Comparison of ENCODE assay signal across 8 cellular contexts in the genomic region with DNA sequence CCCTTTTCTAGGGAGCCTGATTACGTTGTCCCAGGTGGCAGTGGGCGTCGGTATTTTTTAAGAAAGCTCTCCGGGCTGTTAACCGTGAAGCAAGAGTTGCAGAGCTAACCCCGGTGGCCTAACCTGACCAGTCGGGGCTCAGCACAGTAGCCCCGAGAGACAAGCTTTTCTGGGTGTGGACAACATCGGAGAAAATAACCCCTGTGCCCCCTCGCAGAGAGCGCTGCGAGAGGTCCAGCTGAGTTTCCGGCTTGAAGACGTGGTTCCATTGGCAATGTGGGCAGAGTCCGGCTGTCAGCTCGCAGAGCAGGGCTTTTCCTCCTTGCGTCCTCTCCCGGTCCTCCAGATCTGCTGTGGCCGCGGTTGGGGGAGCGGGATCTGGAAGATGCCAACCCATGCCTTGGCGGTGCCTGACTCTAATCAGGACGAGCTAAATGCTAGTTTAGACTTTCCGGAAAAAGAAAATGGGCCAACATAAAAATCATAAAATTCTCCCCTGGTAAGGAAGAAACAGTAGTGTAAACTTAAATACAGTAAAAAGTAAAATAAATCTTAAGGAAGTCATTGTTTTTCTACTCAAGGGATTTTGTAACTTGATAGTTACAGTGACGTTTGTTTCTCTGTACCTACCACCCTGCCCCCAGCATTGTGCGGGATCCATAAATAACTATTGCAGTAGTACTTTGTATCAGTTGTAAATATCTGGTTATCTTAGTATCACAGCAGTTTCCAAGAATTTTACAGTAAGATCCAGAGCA. TPM values are rescaled to one million over a fixed set of nuclear protein-coding genes. Genes with fewer than 3 reads are reported as not detected.
A peak's percentile ranks its signal among the peaks of the same experiment; 100 is the strongest.
DNase-seq lines count a peak whose midpoint lies in the region; ATAC-seq and TF ChIP-seq lines count a peak whose summit lies in the region.

No MANE protein-coding gene starts in this region.

- in situ Hi-C loops in astrocyte of the spinal cord (cut with HindIII; ENCODE audit: low sequenced_read_pairs), result no loop called here

- no peaks in the 10 kb centered on the region for H3K36me3 ChIP-seq in BJ (ENCODE audit: control insufficient read depth, insufficient read depth, low read length)
- no peaks in the 10 kb centered on the region for H3K36me3 ChIP-seq in iPS DF 6.9 (ENCODE audit: control insufficient read depth, insufficient read depth, low read length)

- POLR2A ChIA-PET in BJ (lab: Charles Lee), result no interaction called here

- H3K27me3 ChIP-seq in BJ (ENCODE audit: control insufficient read depth, insufficient read depth, low read length), result no peaks in the 10 kb centered on the region
- no peaks in the 10 kb centered on the region for H3K27me3 ChIP-seq in iPS DF 6.9 (ENCODE audit: control insufficient read depth, insufficient read depth, low read length)

- peak; percentile 6; the same call in 1 of the 2 replicates for TF ChIP-seq CTCF in BJ (IDR thresholded peaks at IDR 0.05; ENCODE audit: insufficient read depth, low read depth, low read length)
- TF ChIP-seq CTCF in astrocyte of the spinal cord (IDR thresholded peaks at IDR 0.05; ENCODE audit: low read depth, low read length), result no peak

- H3K27ac ChIP-seq in iPS DF 6.9 (ENCODE audit: low read length), result no peak overlapping the region

- ATAC-seq in GM18858 (IDR thresholded peaks at IDR 0.05; ENCODE audit: unreplicated experiment), result peak; percentile 31
- ATAC-seq in HG03039 (IDR thresholded peaks at IDR 0.05; ENCODE audit: unreplicated experiment), result peak; percentile 37

- peak overlapping the region; percentile 79 for H3K4me3 ChIP-seq in BJ (ENCODE audit: low read depth, low read length)
- H3K4me3 ChIP-seq in astrocyte of the spinal cord (ENCODE audit: low read depth, low read length), result peak overlapping the region; percentile 80
- peak overlapping the region; percentile 72; the same call in 1 of the 2 replicates for H3K4me3 ChIP-seq in iPS DF 6.9 (ENCODE audit: low read length)

- WGBS in iPS DF 6.9 (ENCODE audit: insufficient coverage, insufficient read length), result no CpG with 5 or more reads among the region's 26 CpGs

- H3K9me3 ChIP-seq in iPS DF 6.9 (ENCODE audit: control insufficient read depth, insufficient read depth, low read length), result no peaks in the 10 kb centered on the region

- CTCF ChIA-PET in BJ (lab: Yijun Ruan, JAX), result interaction anchor here (0.9 to 1.5 kb wide), 3 partner anchors 10 to 27 kb away, joined by 3 to 4 read pairs (median 3); a partner anchor contains a TSS

- DNase-seq in BJ (ENCODE audit: low read depth) (peak; percentile 9), NCI-H526 treated with DMSO at 0.1 percent for 48 hours (lab: John Stamatoyannopoulos, UW) (peak; percentile 45), astrocyte of the spinal cord (ENCODE audit: low read depth, low spot score) (peak; percentile 67), iPS DF 6.9 (ENCODE audit: low read depth, low spot score) (no peak), putamen (ENCODE audit: low spot score) (peak; percentile 32), activated gamma-delta T cell treated with Interleukin-2 at 50 U/mL for 16 hours (no peak)

- H3K4me1 ChIP-seq in iPS DF 6.9 (ENCODE audit: control insufficient read depth, insufficient read depth, low read length), result no peaks in the 10 kb centered on the region

RNA-seq across cellular contexts. Expression of a gene that starts 0.6 kb away (rescaled TPM):
- polyA plus RNA-seq in BJ (2011; rRNA removed), result 52.7 and 62.6 TPM in 2 replicates
- polyA minus RNA-seq in BJ (2011; rRNA and poly(A)+ RNA removed), result 19.6 and 29.0 TPM in 2 replicates

RNA-seq across cellular contexts. Expression of a gene that starts 27.2 kb away (rescaled TPM):
- polyA plus RNA-seq in BJ (2011; rRNA removed), result 17.0 and 31.6 TPM in 2 replicates
- polyA minus RNA-seq in BJ (2011; rRNA and poly(A)+ RNA removed), result 7.2 and 14.5 TPM in 2 replicates

Comparison
In these comparisons a context has a peak if more than half of its experiments do, and no peak if none do; other contexts are left out.
1. DNase-seq: peak in BJ (single experiment), NCI-H526 treated with DMSO at 0.1 percent for 48 hours (single experiment), astrocyte of the spinal cord (single experiment) and putamen (single experiment); none in iPS DF 6.9 (single experiment) and activated gamma-delta T cell treated with Interleukin-2 at 50 U/mL for 16 hours (single experiment).
2. Peak in every context shown above with its lines, with median percentiles within 50 percentile points of each other: H3K4me3 ChIP-seq.